In the genomic region with DNA sequence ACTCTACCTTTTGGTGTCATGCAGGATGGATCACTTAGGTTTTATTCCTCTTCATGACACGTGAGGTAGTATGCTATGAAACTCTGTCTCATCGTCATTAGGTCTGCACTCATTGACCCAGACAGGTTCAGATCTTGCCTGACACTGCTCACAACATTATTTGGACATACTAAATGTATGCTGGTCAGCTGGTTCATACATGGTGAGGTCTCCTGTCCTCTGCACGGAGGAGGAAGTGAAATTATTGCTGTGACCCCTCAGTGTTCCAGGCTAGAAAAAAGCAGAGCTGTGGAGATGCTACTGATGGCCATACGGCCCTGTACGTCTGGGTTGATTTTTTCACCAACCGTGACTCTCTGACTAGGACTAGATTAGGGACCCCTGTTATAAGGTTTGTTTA, we compare ENCODE assay signal across 18 cellular contexts. TPM values are rescaled to one million over a fixed set of nuclear protein-coding genes. Genes with fewer than 3 reads are reported as not detected.
DNase-seq lines count a peak whose midpoint lies in the region; ATAC-seq, FAIRE-seq and TF ChIP-seq lines count a peak whose summit lies in the region.
"Had no signal": no experiment of that assay in that cellular context is flagged by ENCODE, and none has a peak within 500 bp of the region (broad histone marks: within the 10 kb centered on the region; RNA-seq: fewer than 3 reads in every experiment).

No MANE protein-coding gene starts in this region.

- RAD21 ChIA-PET in GM12878 (lab: Charles Lee; ENCODE audit: unreplicated experiment), result no interaction called here

- H4K12ac ChIP-seq in trophoblast cell (ENCODE audit: low read depth, low read length), result no peak overlapping the region

- H3K79me1 ChIP-seq in trophoblast cell (ENCODE audit: low read length), result no peaks in the 10 kb centered on the region

- POLR2A ChIA-PET in Caco-2 (lab: Charles Lee), result no interaction called here
- POLR2A ChIA-PET in GM12878 (lab: Charles Lee), result no interaction called here

- H3K27me3 ChIP-seq in Caco-2 (replicated peaks; ENCODE audit: control insufficient read depth, insufficient read depth, low read length) (no peaks in the 10 kb centered on the region), GM12878 (replicated peaks in 1 of 2; ENCODE audit: control insufficient read depth in 2 of 2, insufficient read depth in 2 of 2, low read length in 1 of 2) (no peaks in the 10 kb centered on the region), trophoblast cell (ENCODE audit: insufficient read depth, low read length) (no peaks in the 10 kb centered on the region)
- H3K27me3 ChIP-seq: BE2C had no signal

- ATAC-seq in GM12878, result peak; percentile 60
- ATAC-seq in stimulated activated naive B cell treated with anti-CD40 and anti-IgM and Interleukin-4, amounts not matched to agents 10 μg/mL and 1 μg/mL and 100 μg/mL, for 72 hours (replicated peaks), result no peak
- ATAC-seq: A549 had no signal

- H3K27ac ChIP-seq in GM12878 (ENCODE audit: control insufficient read depth, insufficient read depth) (no peak overlapping the region), trophoblast cell (ENCODE audit: low read depth, low read length) (no peak overlapping the region)
- H3K27ac ChIP-seq: A549, C4-2B had no signal

- H2BK5ac ChIP-seq in trophoblast cell (ENCODE audit: low read depth, low read length, poor library complexity), result no peak overlapping the region

- no peak overlapping the region for H2BK12ac ChIP-seq in trophoblast cell (ENCODE audit: low read length)

- H3K4me3 Mint-ChIP-seq in Caco-2 (ENCODE audit: unreplicated experiment), result no peak overlapping the region
- H3K4me3 Mint-ChIP-seq in stimulated activated naive B cell treated with anti-CD40 and anti-IgM and Interleukin-4, amounts not matched to agents 10 μg/mL and 1 μg/mL and 100 μg/mL, for 72 hours, result no peak overlapping the region
- H3K4me3 Mint-ChIP-seq: CD4-positive, alpha-beta memory T cell; H9 had no signal

- 59% methylated on average over 6 of the region's 6 CpGs for WGBS in GM12878 (ENCODE audit: insufficient coverage, insufficient replicate concordance, low lambda C conversion rate, missing lambda C conversion rate)
- no CpG with 5 or more reads among the region's 6 CpGs for WGBS in trophoblast cell (ENCODE audit: extremely low coverage, insufficient coverage, insufficient read length)

- H3K9me3 Mint-ChIP-seq in Caco-2 (ENCODE audit: unreplicated experiment), result no peaks in the 10 kb centered on the region
- H3K9me3 Mint-ChIP-seq in stimulated activated naive B cell treated with anti-CD40 and anti-IgM and Interleukin-4, amounts not matched to agents 10 μg/mL and 1 μg/mL and 100 μg/mL, for 72 hours, result no peaks in the 10 kb centered on the region
- H3K9me3 Mint-ChIP-seq: H9 had no signal

- no peak overlapping the region for H3K14ac ChIP-seq in trophoblast cell (ENCODE audit: low read length)

- intact Hi-C loops in Caco-2 (cut with micrococcal nuclease; ENCODE audit: unreplicated experiment), result no loop called here
- intact Hi-C loops in GM12878 (cut with micrococcal nuclease; ENCODE audit: unreplicated experiment), result no loop called here

- H2AK5ac ChIP-seq in trophoblast cell (ENCODE audit: low read length), result no peak overlapping the region

- H3K4me3 ChIP-seq in Caco-2 (ENCODE audit: low read depth, low read length) (no peak overlapping the region), GM12878 (no peak overlapping the region), trophoblast cell (ENCODE audit: low read depth, low read length) (no peak overlapping the region)
- H3K4me3 ChIP-seq: A549 had no signal

- SMC1A ChIA-PET in GM12878 (lab: Charles Lee; ENCODE audit: uncharacterized antibody, unreplicated experiment), result no interaction called here

- no peak overlapping the region for H3K23ac ChIP-seq in trophoblast cell (ENCODE audit: low read length)

- CTCF ChIA-PET in Caco-2 (lab: Charles Lee), result no interaction called here
- CTCF ChIA-PET in GM12878 (lab: Yijun Ruan, JAX), result no interaction called here

- in situ Hi-C loops in GM12878 (cut with MboI), result no loop called here

- H3K9me3 ChIP-seq in Caco-2 (no peaks in the 10 kb centered on the region), GM12878 (replicated peaks; ENCODE audit: control insufficient read depth, insufficient read depth, low read length) (no peaks in the 10 kb centered on the region; the same call in 1 of the 3 replicates), trophoblast cell (ENCODE audit: insufficient read depth, low read depth, low read length) (no peaks in the 10 kb centered on the region)
- H3K9me3 ChIP-seq: A549, BE2C had no signal

- no peaks in the 10 kb centered on the region for H4K20me1 ChIP-seq in GM12878 (ENCODE audit: control insufficient read depth, insufficient read depth)

- TF ChIP-seq CTCF in Caco-2 (IDR thresholded peaks at IDR 0.05; ENCODE audit: insufficient read depth in 1 of 2, low read depth in 1 of 2, low read length in 1 of 2, severe bottlenecking in 1 of 2, unreplicated experiment in 1 of 2), result no peak
- TF ChIP-seq CTCF in GM12878 (IDR thresholded peaks at IDR 0.05 in 2 of 3, conservative IDR thresholded peaks at IDR 0.05 in 1 of 3; ENCODE audit: control insufficient read depth in 2 of 3, extremely low read depth in 1 of 3, insufficient read depth in 1 of 3, low read depth in 3 of 3, low read length in 3 of 3), result no peak

- no peak overlapping the region for H2AFZ ChIP-seq in GM12878 (ENCODE audit: control insufficient read depth, low read depth, low read length)
- no peak overlapping the region for H2AFZ ChIP-seq in trophoblast cell (ENCODE audit: insufficient read depth, low read length, poor library complexity)

- no peak overlapping the region for H4K8ac ChIP-seq in trophoblast cell (ENCODE audit: low read depth, low read length)

- no peak overlapping the region for H3K18ac ChIP-seq in trophoblast cell (ENCODE audit: low read length)

- no peak overlapping the region for H2BK120ac ChIP-seq in trophoblast cell (ENCODE audit: insufficient read depth, low read length, poor library complexity)

- H3K36me3 Mint-ChIP-seq in Caco-2 (ENCODE audit: insufficient read depth, unreplicated experiment), result peaks cover 81% of the 10 kb centered on the region
- no peaks in the 10 kb centered on the region for H3K36me3 Mint-ChIP-seq in stimulated activated naive B cell treated with anti-CD40 and anti-IgM and Interleukin-4, amounts not matched to agents 10 μg/mL and 1 μg/mL and 100 μg/mL, for 72 hours
- H3K36me3 Mint-ChIP-seq: CD4-positive, alpha-beta memory T cell had no signal

- BruUV-seq in Caco-2 (replicated peaks; lab: Mats Ljungman, UMichigan), result no TSS peak
- no TSS peak for BruUV-seq in GM12878 (replicated peaks; lab: Mats Ljungman, UMichigan)

- no peak for TF ChIP-seq EP300 in GM12878 (IDR thresholded peaks at IDR 0.05; ENCODE audit: borderline replicate concordance in 1 of 2, control insufficient read depth in 1 of 2, low read depth in 2 of 2, low read length in 2 of 2)

- no peak for DNase-seq in Caco-2
- DNase-seq in GM12891 (ENCODE audit: insufficient read length, low spot score), result no peak
- no peak for DNase-seq in GM12878 (ENCODE audit: low read depth, low spot score)
- no peak for DNase-seq in trophoblast cell
- DNase-seq in stimulated activated naive B cell treated with anti-CD40 and anti-IgM and Interleukin-4, amounts not matched to agents 10 μg/mL and 1 μg/mL and 100 μg/mL, for 72 hours, result no peak
- no peak for DNase-seq in activated naive CD4-positive, alpha-beta T cell treated with anti-CD3 and anti-CD28 coated beads, Interleukin-2, amount 50 U/mL, for 16 hours
- DNase-seq: BE2C; CD4-positive, alpha-beta memory T cell; DMS153; DMS79 treated with DMSO at 0.1 percent for 48 hours; EL; GOT3; H9 had no signal

- H3K27ac Mint-ChIP-seq in Caco-2 (ENCODE audit: unreplicated experiment), result peak overlapping the region; percentile 25
- no peak overlapping the region for H3K27ac Mint-ChIP-seq in stimulated activated naive B cell treated with anti-CD40 and anti-IgM and Interleukin-4, amounts not matched to agents 10 μg/mL and 1 μg/mL and 100 μg/mL, for 72 hours

- no peak for TF ChIP-seq POLR2A in GM12891 (IDR thresholded peaks at IDR 0.05; ENCODE audit: low read depth, low read length)
- TF ChIP-seq POLR2A in GM12878 (IDR thresholded peaks at IDR 0.05; ENCODE audit: low read depth, low read length), result no peak

- H3K79me2 ChIP-seq in GM12878 (ENCODE audit: control insufficient read depth, insufficient read depth, low read length) (no peaks in the 10 kb centered on the region), trophoblast cell (ENCODE audit: control insufficient read depth, insufficient read depth, low read length, poor library complexity) (peaks cover 15% of the 10 kb centered on the region)

- FAIRE-seq in GM12891 (lab: Jason Lieb, UNC) (peak; percentile 31), GM12878 (lab: Jason Lieb, UNC) (no peak)
- FAIRE-seq: A549, D721Med, G401.6, GM19239 had no signal

- peaks cover 11% of the 10 kb centered on the region; the same call in 1 of the 2 replicates for H3K4me1 ChIP-seq in Caco-2
- peaks cover 6% of the 10 kb centered on the region for H3K4me1 ChIP-seq in GM12878 (ENCODE audit: control insufficient read depth, insufficient read depth, low read length)
- no peaks in the 10 kb centered on the region for H3K4me1 ChIP-seq in trophoblast cell (ENCODE audit: control insufficient read depth in 1 of 2, insufficient read depth in 2 of 2, low read length in 2 of 2)
- H3K4me1 ChIP-seq: BE2C had no signal

- no peak for TF ChIP-seq RAD21 in GM12878 (IDR thresholded peaks at IDR 0.05; ENCODE audit: insufficient read depth, low read depth, low read length)

- H3K4me2 ChIP-seq in GM12878 (ENCODE audit: control insufficient read depth, insufficient read depth) (no peak overlapping the region), trophoblast cell (ENCODE audit: low read length) (no peak overlapping the region)
- H3K4me2 ChIP-seq: A549 had no signal

- H3K36me3 ChIP-seq in Caco-2 (ENCODE audit: control insufficient read depth, insufficient read depth, low read length) (no peaks in the 10 kb centered on the region), GM12878 (ENCODE audit: control insufficient read depth in 2 of 2, insufficient read depth in 2 of 2, low read length in 1 of 2) (no peaks in the 10 kb centered on the region), trophoblast cell (ENCODE audit: control insufficient read depth in 1 of 2, insufficient read depth in 2 of 2, low read length in 2 of 2) (peaks cover 14% of the 10 kb centered on the region in 2 experiments)
- H3K36me3 ChIP-seq: BE2C had no signal

- H3K27me3 Mint-ChIP-seq in Caco-2 (ENCODE audit: insufficient read depth, unreplicated experiment), result no peaks in the 10 kb centered on the region
- H3K27me3 Mint-ChIP-seq in stimulated activated naive B cell treated with anti-CD40 and anti-IgM and Interleukin-4, amounts not matched to agents 10 μg/mL and 1 μg/mL and 100 μg/mL, for 72 hours, result no peaks in the 10 kb centered on the region
- H3K27me3 Mint-ChIP-seq: CD4-positive, alpha-beta memory T cell had no signal

- H3K4ac ChIP-seq in trophoblast cell (ENCODE audit: low read depth, low read length), result peak overlapping the region; percentile 90

- peaks cover 17% of the 10 kb centered on the region for H3K4me1 Mint-ChIP-seq in Caco-2 (ENCODE audit: low read depth, unreplicated experiment)
- peaks cover 0 to 2% of the 10 kb centered on the region in 2 donors for H3K4me1 Mint-ChIP-seq in stimulated activated naive B cell treated with anti-CD40 and anti-IgM and Interleukin-4, amounts not matched to agents 10 μg/mL and 1 μg/mL and 100 μg/mL, for 72 hours
- H3K4me1 Mint-ChIP-seq: CD4-positive, alpha-beta memory T cell had no signal

- H3K9ac ChIP-seq in GM12878 (ENCODE audit: control insufficient read depth, insufficient read depth, low read length), result no peak overlapping the region
- H3K9ac ChIP-seq in trophoblast cell (ENCODE audit: low read length), result no peak overlapping the region

- H4K91ac ChIP-seq in trophoblast cell (ENCODE audit: low read depth, low read length), result no peak overlapping the region

RNA-seq across cellular contexts. Expression of a gene that starts 35.8 kb away (rescaled TPM):
- total RNA-seq in Caco-2 (2022) (41.9 and 45.6 TPM in 2 replicates), GM12878 (2014; rRNA removed) (3.2 and 3.7 TPM in 2 replicates), GM12878 (2014; rRNA removed; fragmentation: Illumina TruSeq; extraction: Trizol) (2.8 and 2.9 TPM in 2 replicates), GM12878 (2021) (7.8 and 9.8 TPM in 2 replicates)
- 2.2 TPM for polyA plus RNA-seq in GM12891 (2012; ENCODE audit: low read depth, missing spikeins)
- total RNA-seq in GM12878 (2013; cell fraction: nucleolus; rRNA removed), result 6.5 and 8.9 TPM in 2 replicates
- 1.1 TPM for polyA plus RNA-seq in GM12878 (2011; ENCODE audit: low read depth)
- polyA plus RNA-seq in GM12878 (2011; rRNA removed) (1.0 TPM in 2 replicates), GM12878 (2014; fragmentation: Illumina TruSeq; extraction: Trizol) (3.3 TPM in 2 replicates), GM12878 (2014; fragmentation: Nextera tagmentation; extraction: Ambion mirVana) (1 to 10 TPM in 1 of 2 experiments, under 1 TPM in 1; 0.90 to 1.1 TPM), GM12878 (2014; rRNA removed) (3.2 and 6.0 TPM in 2 replicates), GM12878 (2016; fragmentation: Nextera tagmentation; extraction: Ambion mirVana) (1 to 10 TPM in 1 of 2 experiments, under 1 TPM in 1; 0.91 to 1.2 TPM)
- 1.0 and 1.5 TPM in 2 replicates for polyA plus RNA-seq in GM12878 (2011; cell fraction: cytosol; rRNA removed)
- 0.88 and 2.0 TPM in 2 replicates for polyA plus RNA-seq in GM12878 (2011; cell fraction: nucleus; rRNA removed)
- polyA plus RNA-seq in GM12878 (2012), result 1.9 and 2.4 TPM in 2 replicates
- 1.5 and 1.6 TPM in 2 replicates for polyA minus RNA-seq in GM12878 (2011; rRNA and poly(A)+ RNA removed)
- polyA minus RNA-seq in GM12878 (2011; cell fraction: cytosol; rRNA and poly(A)+ RNA removed), result 1.1 and 1.2 TPM in 2 replicates
- 0.85 and 0.96 TPM in 2 replicates for polyA minus RNA-seq in GM12878 (2011; cell fraction: nucleus; rRNA and poly(A)+ RNA removed)
- polyA plus RNA-seq in trophoblast cell (2013), result 33.1 and 34.6 TPM in 2 replicates
